Comparison of ENCODE assay signal across 8 cellular contexts in the genomic region with DNA sequence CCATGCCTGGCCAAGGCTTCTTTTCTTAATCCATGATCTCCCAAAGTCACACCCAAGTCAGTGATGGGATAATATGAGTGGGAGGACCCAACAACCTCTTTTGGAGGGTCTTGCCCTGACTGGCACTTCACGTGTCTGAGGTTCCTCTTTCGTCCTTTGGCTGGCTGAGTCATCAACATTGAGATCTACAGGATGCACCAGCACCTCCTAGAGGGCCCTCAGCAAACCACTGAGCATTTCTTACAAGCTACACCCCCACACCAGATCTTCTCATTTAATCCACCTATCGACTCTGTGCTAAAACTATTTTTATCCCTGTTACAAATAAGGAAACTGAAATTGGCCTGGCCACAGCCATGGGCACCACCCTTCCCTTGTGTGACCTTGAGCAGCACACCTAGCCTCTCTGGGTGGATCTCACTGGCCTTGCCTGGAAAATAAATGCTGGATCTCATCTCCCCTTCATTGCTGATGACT.
DNase-seq lines count a peak whose midpoint lies in the region; ATAC-seq lines count a peak whose summit lies in the region.

No MANE protein-coding gene starts in this region.

- DNase-seq in DMS53 (lab: John Stamatoyannopoulos, UW) (peak; percentile 47), DMS53 treated with DMSO at 0.1 percent for 48 hours (lab: John Stamatoyannopoulos, UW; ENCODE audit: unreplicated experiment) (no peak), OCI-M1 (lab: John Stamatoyannopoulos, UW) (peak; percentile 75), iPS-NIHi7 (ENCODE audit: extremely low spot score) (peak; percentile 75), NCI-H82 treated with DMSO at 0.1 percent for 48 hours (lab: John Stamatoyannopoulos, UW; ENCODE audit: unreplicated experiment) (no peak)
- DNase-seq in activated T-helper 1 cell treated with anti-CD3 and anti-CD28 coated beads, Interleukin-2, amount 50 U/mL, for 16 hours (ENCODE audit: low read depth in 1 of 2, low spot score in 1 of 2) = peak; percentile 24 to 47
- DNase-seq in stimulated activated CD8-positive, alpha-beta memory T cell treated with anti-CD3 and anti-CD28 coated beads, Interleukin-7, amount 100 ng/mL, for 48 hours (ENCODE audit: extremely low read depth in 1 of 2, low read depth in 1 of 2) = peak; percentile 33 to 66

- peak; percentile 70 for ATAC-seq in HG02870 (IDR thresholded peaks at IDR 0.05; ENCODE audit: unreplicated experiment)

Comparison
In these comparisons a context has a peak if more than half of its experiments do, and no peak if none do; other contexts are left out.
1. DNase-seq: peak in DMS53 (single experiment), OCI-M1 (single experiment), activated T-helper 1 cell treated with anti-CD3 and anti-CD28 coated beads, Interleukin-2, amount 50 U/mL, for 16 hours (2 of 2), iPS-NIHi7 (single experiment) and stimulated activated CD8-positive, alpha-beta memory T cell treated with anti-CD3 and anti-CD28 coated beads, Interleukin-7, amount 100 ng/mL, for 48 hours (2 of 2); none in DMS53 treated with DMSO at 0.1 percent for 48 hours (single experiment) and NCI-H82 treated with DMSO at 0.1 percent for 48 hours (single experiment).